8 cellular contexts compared by ENCODE assay signal in genomic region chr12:123238330-123238682, GRCh38. TPM values are rescaled to one million over a fixed set of nuclear protein-coding genes. Genes with fewer than 3 reads are reported as not detected.
DNase-seq lines count a peak whose midpoint lies in the region; FAIRE-seq and TF ChIP-seq lines count a peak whose summit lies in the region.

No MANE protein-coding gene starts in this region.

- H3K9me3 Mint-ChIP-seq in activated CD4-positive, alpha-beta T cell treated with anti-CD3 and anti-CD28 coated beads, Interleukin-2, amount 10 ng/mL, durations not matched to agents 24 days and 14 days: peaks cover under 1% of the 10 kb centered on the region
- H3K9me3 Mint-ChIP-seq in activated naive CD8-positive, alpha-beta T cell treated with anti-CD3 and anti-CD28 coated beads for 36 hours: no peaks in the 10 kb centered on the region
- H3K9me3 Mint-ChIP-seq in neural crest cell: no peaks in the 10 kb centered on the region

- H3K4me3 Mint-ChIP-seq in activated CD4-positive, alpha-beta T cell treated with anti-CD3 and anti-CD28 coated beads, Interleukin-2, amount 10 ng/mL, durations not matched to agents 24 days and 14 days: peak overlapping the region; percentile 68
- peak overlapping the region; percentile 50 for H3K4me3 Mint-ChIP-seq in activated naive CD8-positive, alpha-beta T cell treated with anti-CD3 and anti-CD28 coated beads for 36 hours
- H3K4me3 Mint-ChIP-seq in neural crest cell: peak overlapping the region; percentile 73

- peak; percentile 74 for FAIRE-seq in GM19239 (lab: Jason Lieb, UNC)

- intact Hi-C loops in activated CD4-positive, alpha-beta T cell treated with anti-CD3 and anti-CD28 coated beads, Interleukin-2, amount 10 ng/mL, durations not matched to agents 24 days and 14 days (cut with micrococcal nuclease): loop anchor here (1.0 to 10.0 kb wide), 4 partner anchors 15 to 344 kb away; partner anchors contain the start of genes PITPNM2 and VPS37B

- DNase-seq in activated CD4-positive, alpha-beta T cell treated with anti-CD3 and anti-CD28 coated beads, Interleukin-2, amount 10 ng/mL, durations not matched to agents 24 days and 14 days: no peak
- DNase-seq in activated CD4-positive, alpha-beta T cell treated with anti-CD3 and anti-CD28 coated beads, Interleukin-2, amount 50 U/mL, for 48 hours: no peak
- DNase-seq in GM19239 (ENCODE audit: insufficient read length, low spot score) (no peak), neural crest cell (ENCODE audit: low read depth, low spot score) (no peak), foreskin melanocyte (no peak), NCI-H2227 (lab: John Stamatoyannopoulos, UW; ENCODE audit: unreplicated experiment) (no peak), GM10266 (ENCODE audit: extremely low spot score) (no peak)
- no peak for DNase-seq in activated naive CD8-positive, alpha-beta T cell treated with anti-CD3 and anti-CD28 coated beads for 36 hours

- TF ChIP-seq CTCF in neural crest cell (conservative IDR thresholded peaks at IDR 0.05) (peak; percentile 26), GM10266 (IDR thresholded peaks at IDR 0.05; ENCODE audit: control insufficient read depth, insufficient read depth, low read depth, missing control alignments) (no peak)

- no peaks in the 10 kb centered on the region for H3K27me3 Mint-ChIP-seq in activated CD4-positive, alpha-beta T cell treated with anti-CD3 and anti-CD28 coated beads, Interleukin-2, amount 10 ng/mL, durations not matched to agents 24 days and 14 days
- no peaks in the 10 kb centered on the region for H3K27me3 Mint-ChIP-seq in activated naive CD8-positive, alpha-beta T cell treated with anti-CD3 and anti-CD28 coated beads for 36 hours
- no peaks in the 10 kb centered on the region for H3K27me3 Mint-ChIP-seq in neural crest cell (ENCODE audit: low read depth)

- peaks cover 36% of the 10 kb centered on the region for H3K4me1 Mint-ChIP-seq in activated CD4-positive, alpha-beta T cell treated with anti-CD3 and anti-CD28 coated beads, Interleukin-2, amount 10 ng/mL, durations not matched to agents 24 days and 14 days
- H3K4me1 Mint-ChIP-seq in activated naive CD8-positive, alpha-beta T cell treated with anti-CD3 and anti-CD28 coated beads for 36 hours: peaks cover 53% of the 10 kb centered on the region
- peaks cover 22% of the 10 kb centered on the region for H3K4me1 Mint-ChIP-seq in neural crest cell

- H3K27ac Mint-ChIP-seq in activated CD4-positive, alpha-beta T cell treated with anti-CD3 and anti-CD28 coated beads, Interleukin-2, amount 10 ng/mL, durations not matched to agents 24 days and 14 days: peak overlapping the region; percentile 80
- H3K27ac Mint-ChIP-seq in activated naive CD8-positive, alpha-beta T cell treated with anti-CD3 and anti-CD28 coated beads for 36 hours: peak overlapping the region; percentile 81
- H3K27ac Mint-ChIP-seq in neural crest cell (ENCODE audit: unreplicated experiment): no peak overlapping the region

- H3K36me3 Mint-ChIP-seq in activated CD4-positive, alpha-beta T cell treated with anti-CD3 and anti-CD28 coated beads, Interleukin-2, amount 10 ng/mL, durations not matched to agents 24 days and 14 days (ENCODE audit: low read depth): peaks cover 39% of the 10 kb centered on the region
- peaks cover 69% of the 10 kb centered on the region for H3K36me3 Mint-ChIP-seq in activated naive CD8-positive, alpha-beta T cell treated with anti-CD3 and anti-CD28 coated beads for 36 hours
- peaks cover 7% of the 10 kb centered on the region for H3K36me3 Mint-ChIP-seq in neural crest cell (ENCODE audit: low read depth)

RNA-seq across cellular contexts. Expression of gene MTRFR, which starts 5.1 kb away (rescaled TPM):
- total RNA-seq in activated CD4-positive, alpha-beta T cell treated with anti-CD3 and anti-CD28 coated beads, Interleukin-2, amount 10 ng/mL, durations not matched to agents 24 days and 14 days: 30.3 and 30.5 TPM in 2 replicates
- total RNA-seq in activated naive CD8-positive, alpha-beta T cell treated with anti-CD3 and anti-CD28 coated beads for 36 hours: 10 to 100 TPM; 23.5 to 27.2 TPM
- total RNA-seq in neural crest cell: 18.8 and 19.0 TPM in 2 replicates

RNA-seq across cellular contexts. Expression of gene MPHOSPH9, which starts 5.4 kb away (rescaled TPM):
- total RNA-seq in activated CD4-positive, alpha-beta T cell treated with anti-CD3 and anti-CD28 coated beads, Interleukin-2, amount 10 ng/mL, durations not matched to agents 24 days and 14 days: 87.1 and 90.3 TPM in 2 replicates
- total RNA-seq in activated naive CD8-positive, alpha-beta T cell treated with anti-CD3 and anti-CD28 coated beads for 36 hours: 10 to 100 TPM; 81.8 to 84.0 TPM
- 79.8 and 95.4 TPM in 2 replicates for total RNA-seq in neural crest cell

RNA-seq across cellular contexts. Expression of gene CDK2AP1, which starts 33.4 kb away (rescaled TPM):
- total RNA-seq in activated CD4-positive, alpha-beta T cell treated with anti-CD3 and anti-CD28 coated beads, Interleukin-2, amount 10 ng/mL, durations not matched to agents 24 days and 14 days: 78.0 and 80.5 TPM in 2 replicates
- 100 to 1,000 TPM; 121 to 128 TPM for total RNA-seq in activated naive CD8-positive, alpha-beta T cell treated with anti-CD3 and anti-CD28 coated beads for 36 hours
- 223 and 234 TPM in 2 replicates for total RNA-seq in neural crest cell
